13 cellular contexts compared by ENCODE assay signal in the genomic region with DNA sequence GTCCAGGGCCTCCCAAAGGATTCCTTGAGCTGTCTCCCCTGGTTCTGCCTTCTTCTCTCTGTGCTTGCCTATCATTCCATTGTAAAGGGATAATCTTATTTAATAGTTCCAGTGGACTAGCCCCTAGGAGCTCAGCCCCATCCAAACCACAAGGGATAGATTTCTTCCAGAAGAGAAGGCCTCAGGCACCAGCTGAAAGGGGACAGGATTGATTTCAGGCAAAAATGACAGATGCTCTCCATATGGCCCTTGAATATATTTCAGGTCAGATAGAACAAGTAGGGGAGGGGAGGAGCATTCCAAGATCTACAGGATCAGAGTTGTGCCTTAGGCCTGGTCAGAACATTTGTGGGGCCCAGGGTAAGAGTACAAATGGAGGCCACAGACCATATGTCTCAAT.
"Had no signal": no experiment of that assay in that cellular context is flagged by ENCODE, and none has a peak within 500 bp of the region (broad histone marks: within the 10 kb centered on the region; RNA-seq: fewer than 3 reads in every experiment).

No MANE protein-coding gene starts in this region.

- DNase-seq: activated CD4-positive, alpha-beta T cell treated with anti-CD3 and anti-CD28 coated beads for 4 hours; activated CD8-positive, alpha-beta memory T cell treated with anti-CD3 and anti-CD28 coated beads, Interleukin-2, amount 50 U/mL, for 4 hours; activated CD8-positive, alpha-beta T cell treated with anti-CD3 and anti-CD28 coated beads for 36 hours; activated naive CD8-positive, alpha-beta T cell treated with anti-CD3 and anti-CD28 coated beads, Interleukin-2, amount 10 ng/mL, durations not matched to agents 7 days and 5 days; activated T-cell treated with anti-CD3 and anti-CD28 coated beads, Interleukin-2, amount 50 U/mL, for 72 hours; aorta; foreskin melanocyte; heart right ventricle; left ventricle myocardium inferior; mesenchymal stem cell; stimulated activated CD4-positive, alpha-beta T cell treated with anti-CD3 and anti-CD28 coated beads, Interleukin-12 subunit alpha, Interleukin-12 subunit beta, amount 100 ng/mL, for 4 hours; T1000; upper lobe of right lung had no signal
